In the genomic region with DNA sequence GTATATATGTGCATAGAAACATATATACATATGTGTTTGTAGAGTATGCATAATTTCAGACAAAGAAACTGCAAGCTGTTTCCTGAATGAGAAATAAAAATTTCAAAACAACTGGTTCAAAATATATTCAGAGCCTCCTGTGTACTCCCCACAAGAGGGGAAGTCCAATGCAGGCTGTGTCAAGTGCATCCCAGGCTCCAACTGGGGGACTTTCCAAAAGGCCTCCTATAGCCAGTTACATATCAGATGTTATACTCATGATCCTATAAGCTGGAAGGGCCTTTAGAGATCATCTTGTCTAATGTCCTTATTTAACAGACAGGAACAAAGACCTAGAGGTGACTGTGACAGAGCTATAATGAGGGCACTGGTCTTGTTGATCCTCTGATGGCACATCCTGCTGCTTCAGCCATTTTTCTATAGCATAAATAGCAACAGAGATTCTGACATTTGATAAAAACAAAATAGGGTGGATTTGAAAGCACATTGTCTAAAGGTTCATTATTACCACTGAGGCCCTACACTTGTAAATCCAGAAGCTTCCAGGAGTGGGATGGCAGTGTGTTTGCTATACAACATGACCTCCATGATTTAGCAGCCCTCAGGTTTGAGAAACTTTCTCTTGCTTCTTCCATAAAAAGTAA, we compare ENCODE assay signal across 9 cellular contexts. TPM values are rescaled to one million over a fixed set of nuclear protein-coding genes. Genes with fewer than 3 reads are reported as not detected.
A peak's percentile ranks its signal among the peaks of the same experiment; 100 is the strongest.
DNase-seq lines count a peak whose midpoint lies in the region; ATAC-seq lines count a peak whose summit lies in the region.
"Had no signal": no experiment of that assay in that cellular context is flagged by ENCODE, and none has a peak within 500 bp of the region (broad histone marks: within the 10 kb centered on the region; RNA-seq: fewer than 3 reads in every experiment).

No MANE protein-coding gene starts in this region.

- intact Hi-C loops in left cardiac atrium (cut with DNase I): no loop called here

- H3K4me1 Mint-ChIP-seq in activated T-cell treated with anti-CD3 and anti-CD28 coated beads, Interleukin-2, amount 50 U/mL, for 72 hours (ENCODE audit: low read depth): peaks cover 63% of the 10 kb centered on the region
- peaks cover 46 to 50% (median 49%) of the 10 kb centered on the region in 3 donors for H3K4me1 Mint-ChIP-seq in IgD-negative memory B cell
- H3K4me1 Mint-ChIP-seq in stimulated activated naive CD8-positive, alpha-beta T cell treated with anti-CD3 and anti-CD28 coated beads, Interleukin-15, Interleukin-2, amounts not matched to agents 100 ng/mL and 50 ng/mL, for 24 hours (ENCODE audit: low read depth): peaks cover 59% of the 10 kb centered on the region

- peak; percentile 50 to 56 for ATAC-seq in activated T-cell treated with anti-CD3 and anti-CD28 coated beads, Interleukin-2, amount 50 U/mL, for 72 hours (replicated peaks in 1 of 2)
- peak; percentile 44 for ATAC-seq in HG02759 (IDR thresholded peaks at IDR 0.05; ENCODE audit: unreplicated experiment)
- no peak for ATAC-seq in left cardiac atrium
- ATAC-seq: gastrocnemius medialis had no signal

- peak overlapping the region; percentile 12 to 53 for H3K4me3 Mint-ChIP-seq in activated T-cell treated with anti-CD3 and anti-CD28 coated beads, Interleukin-2, amount 50 U/mL, for 72 hours
- H3K4me3 Mint-ChIP-seq in IgD-negative memory B cell: peak overlapping the region in 1 of 4 donors; percentile 52
- no peak overlapping the region for H3K4me3 Mint-ChIP-seq in stimulated activated naive CD8-positive, alpha-beta T cell treated with anti-CD3 and anti-CD28 coated beads, Interleukin-15, Interleukin-2, amounts not matched to agents 100 ng/mL and 50 ng/mL, for 24 hours

- H3K27me3 Mint-ChIP-seq in activated T-cell treated with anti-CD3 and anti-CD28 coated beads, Interleukin-2, amount 50 U/mL, for 72 hours (ENCODE audit: low read depth): no peaks in the 10 kb centered on the region
- H3K27me3 Mint-ChIP-seq in IgD-negative memory B cell: no peaks in the 10 kb centered on the region
- H3K27me3 Mint-ChIP-seq in stimulated activated naive CD8-positive, alpha-beta T cell treated with anti-CD3 and anti-CD28 coated beads, Interleukin-15, Interleukin-2, amounts not matched to agents 100 ng/mL and 50 ng/mL, for 24 hours: no peaks in the 10 kb centered on the region

- H3K27ac Mint-ChIP-seq in activated T-cell treated with anti-CD3 and anti-CD28 coated beads, Interleukin-2, amount 50 U/mL, for 72 hours: peak overlapping the region; percentile 83
- peak overlapping the region in 2 of 3 donors; percentile 53 to 78 for H3K27ac Mint-ChIP-seq in IgD-negative memory B cell
- H3K27ac Mint-ChIP-seq in stimulated activated naive CD8-positive, alpha-beta T cell treated with anti-CD3 and anti-CD28 coated beads, Interleukin-15, Interleukin-2, amounts not matched to agents 100 ng/mL and 50 ng/mL, for 24 hours: peak overlapping the region; percentile 53

- peak in 1 of 2 donors; percentile 27 for DNase-seq in activated T-cell treated with anti-CD3 and anti-CD28 coated beads, Interleukin-2, amount 50 U/mL, for 72 hours
- no peak for DNase-seq in activated T-cell treated with anti-CD3 and anti-CD28 coated beads, Interleukin-2, amount 50 U/mL, for 1 hour
- no peak for DNase-seq in left cardiac atrium
- DNase-seq in stimulated activated CD4-positive, alpha-beta T cell treated with anti-CD3 and anti-CD28 coated beads, Interleukin-4, amount 100 ng/mL, for 4 hours: no peak
- no peak for DNase-seq in activated gamma-delta T cell (lab: John Stamatoyannopoulos, UW)
- DNase-seq: gastrocnemius medialis had no signal

- H3K36me3 Mint-ChIP-seq in activated T-cell treated with anti-CD3 and anti-CD28 coated beads, Interleukin-2, amount 50 U/mL, for 72 hours (ENCODE audit: insufficient read depth in 2 of 2): peaks cover 22 to 39% of the 10 kb centered on the region in 2 donors
- peaks cover 19% of the 10 kb centered on the region for H3K36me3 Mint-ChIP-seq in IgD-negative memory B cell
- peaks cover 51% of the 10 kb centered on the region for H3K36me3 Mint-ChIP-seq in stimulated activated naive CD8-positive, alpha-beta T cell treated with anti-CD3 and anti-CD28 coated beads, Interleukin-15, Interleukin-2, amounts not matched to agents 100 ng/mL and 50 ng/mL, for 24 hours (ENCODE audit: low read depth)

- no peaks in the 10 kb centered on the region for H3K9me3 Mint-ChIP-seq in activated T-cell treated with anti-CD3 and anti-CD28 coated beads, Interleukin-2, amount 50 U/mL, for 72 hours
- H3K9me3 Mint-ChIP-seq in IgD-negative memory B cell: no peaks in the 10 kb centered on the region
- H3K9me3 Mint-ChIP-seq in stimulated activated naive CD8-positive, alpha-beta T cell treated with anti-CD3 and anti-CD28 coated beads, Interleukin-15, Interleukin-2, amounts not matched to agents 100 ng/mL and 50 ng/mL, for 24 hours: no peaks in the 10 kb centered on the region

RNA-seq across cellular contexts. Expression of a gene that starts 13.5 kb away (rescaled TPM):
- total RNA-seq in activated T-cell treated with anti-CD3 and anti-CD28 coated beads, Interleukin-2, amount 50 U/mL, for 72 hours: 100 to 1,000 TPM; 108 to 114 TPM
- polyA plus RNA-seq in IgD-negative memory B cell: 28.1 TPM
- 1 to 10 TPM; 1.1 to 1.3 TPM for total RNA-seq in left cardiac atrium

Comparison
In these comparisons a context has a peak if more than half of its experiments do, and no peak if none do; other contexts are left out.
1. ATAC-seq: peak in activated T-cell treated with anti-CD3 and anti-CD28 coated beads, Interleukin-2, amount 50 U/mL, for 72 hours (2 of 2) and HG02759 (single experiment); none in left cardiac atrium (0 of 2).
2. RNA of a gene that starts 13.5 kb away (total RNA-seq): 108 to 114 TPM in activated T-cell treated with anti-CD3 and anti-CD28 coated beads, Interleukin-2, amount 50 U/mL, for 72 hours; 1.1 to 1.3 TPM in left cardiac atrium; every median in the first group is over 10 times any median in the second.
3. Peak in every context shown above with its lines, with median percentiles within 50 percentile points of each other: H3K27ac Mint-ChIP-seq.